28 cellular contexts compared by ENCODE assay signal in genomic region chr13:98629055-98629454, GRCh38.
"Had no signal": no experiment of that assay in that cellular context is flagged by ENCODE, and none has a peak within 500 bp of the region (broad histone marks: within the 10 kb centered on the region; RNA-seq: fewer than 3 reads in every experiment).

No MANE protein-coding gene starts in this region.

- FAIRE-seq: colon, endometrium, endothelial cell of umbilical vein, frontal cortex had no signal

- H3K4me1 Mint-ChIP-seq: endodermal cell had no signal

- H3K36me3 ChIP-seq: colonic mucosa, esophagus muscularis mucosa, esophagus squamous epithelium, gastrocnemius medialis, gastroesophageal sphincter, heart left ventricle, heart right ventricle had no signal

- H3K4me1 ChIP-seq: colonic mucosa, esophagus muscularis mucosa, foreskin keratinocyte, gastrocnemius medialis, gastroesophageal sphincter had no signal

- DNase-seq: colonic mucosa; cortex of kidney; dermis blood vessel endothelial cell; dorsolateral prefrontal cortex; effector CD4-positive, alpha-beta T cell; effector CD8-positive, alpha-beta T cell; effector memory CD4-positive, alpha-beta T cell; effector memory CD8-positive, alpha-beta T cell; endodermal cell; erythroblast; esophagus squamous epithelium; foreskin fibroblast; foreskin keratinocyte; foreskin melanocyte; gastrocnemius medialis; glutamatergic neuron; heart left ventricle; heart right ventricle had no signal

- ATAC-seq: effector memory CD8-positive, alpha-beta T cell; esophagus mucosa; foreskin keratinocyte; gastrocnemius medialis; gastroesophageal sphincter; heart left ventricle; heart right ventricle had no signal

- H3K9me3 Mint-ChIP-seq: dendritic cell treated with granulocyte-macrophage colony-stimulating factor and Interleukin-4, amounts not matched to agents 40 ng/mL and 50 ng/mL, for 4 days; effector memory CD8-positive, alpha-beta T cell; endodermal cell had no signal

- H3K27ac Mint-ChIP-seq: dendritic cell treated with granulocyte-macrophage colony-stimulating factor and Interleukin-4, amounts not matched to agents 40 ng/mL and 50 ng/mL, for 4 days; effector memory CD8-positive, alpha-beta T cell; endodermal cell had no signal

- H3K4me3 ChIP-seq: colonic mucosa, coronary artery, dorsolateral prefrontal cortex, esophagus muscularis mucosa, esophagus squamous epithelium, gastrocnemius medialis, gastroesophageal sphincter, heart left ventricle, heart right ventricle had no signal

- H3K9me3 ChIP-seq: colonic mucosa, esophagus muscularis mucosa, esophagus squamous epithelium, gastrocnemius medialis, gastroesophageal sphincter, heart right ventricle had no signal

- H3K4me3 Mint-ChIP-seq: dendritic cell treated with granulocyte-macrophage colony-stimulating factor and Interleukin-4, amounts not matched to agents 40 ng/mL and 50 ng/mL, for 4 days; effector memory CD8-positive, alpha-beta T cell; endodermal cell had no signal

- H3K27me3 ChIP-seq: colonic mucosa, esophagus muscularis mucosa, esophagus squamous epithelium, gastrocnemius medialis, gastroesophageal sphincter, heart left ventricle, heart right ventricle had no signal

- H3K27ac ChIP-seq: colonic mucosa, coronary artery, dorsolateral prefrontal cortex, epithelial cell of prostate, esophagus muscularis mucosa, esophagus squamous epithelium, foreskin keratinocyte, gastrocnemius medialis, gastroesophageal sphincter, heart left ventricle, heart right ventricle had no signal
